ENCODE assay signal across 1 cellular context in genomic region chr19:47112664-47113445, GRCh38.
TF ChIP-seq lines count a peak whose summit lies in the region.

No MANE protein-coding gene starts in this region.

TF ChIP-seq in HepG2, 621 proteins besides CTCF, POLR2A, EP300 and RAD21 (continued from another document and continues in another):
- TF ChIP-seq, protein P1, sequence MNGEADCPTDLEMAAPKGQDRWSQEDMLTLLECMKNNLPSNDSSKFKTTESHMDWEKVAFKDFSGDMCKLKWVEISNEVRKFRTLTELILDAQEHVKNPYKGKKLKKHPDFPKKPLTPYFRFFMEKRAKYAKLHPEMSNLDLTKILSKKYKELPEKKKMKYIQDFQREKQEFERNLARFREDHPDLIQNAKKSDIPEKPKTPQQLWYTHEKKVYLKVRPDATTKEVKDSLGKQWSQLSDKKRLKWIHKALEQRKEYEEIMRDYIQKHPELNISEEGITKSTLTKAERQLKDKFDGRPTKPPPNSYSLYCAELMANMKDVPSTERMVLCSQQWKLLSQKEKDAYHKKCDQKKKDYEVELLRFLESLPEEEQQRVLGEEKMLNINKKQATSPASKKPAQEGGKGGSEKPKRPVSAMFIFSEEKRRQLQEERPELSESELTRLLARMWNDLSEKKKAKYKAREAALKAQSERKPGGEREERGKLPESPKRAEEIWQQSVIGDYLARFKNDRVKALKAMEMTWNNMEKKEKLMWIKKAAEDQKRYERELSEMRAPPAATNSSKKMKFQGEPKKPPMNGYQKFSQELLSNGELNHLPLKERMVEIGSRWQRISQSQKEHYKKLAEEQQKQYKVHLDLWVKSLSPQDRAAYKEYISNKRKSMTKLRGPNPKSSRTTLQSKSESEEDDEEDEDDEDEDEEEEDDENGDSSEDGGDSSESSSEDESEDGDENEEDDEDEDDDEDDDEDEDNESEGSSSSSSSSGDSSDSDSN (CRISPR knock-in tag; IDR thresholded peaks at IDR 0.05), result peak; percentile 69; the same call in 1 of the 2 replicates
- no peak for TF ChIP-seq ZNF460 (CRISPR knock-in tag; IDR thresholded peaks at IDR 0.05; ENCODE audit: borderline replicate concordance)
- TF ChIP-seq ZNF816 (CRISPR knock-in tag; IDR thresholded peaks at IDR 0.05; ENCODE audit: borderline replicate concordance), result no peak
- no peak for TF ChIP-seq ZNF44 (CRISPR knock-in tag; IDR thresholded peaks at IDR 0.05)
- peak; percentile 74; the same call in 1 of the 2 replicates for TF ChIP-seq ZMAT3 (CRISPR knock-in tag; conservative IDR thresholded peaks at IDR 0.05)
- peak; percentile 37 for TF ChIP-seq PCBP2 (optimal IDR thresholded peaks at IDR 0.05; ENCODE audit: low read depth, low read length, poor library complexity, severe bottlenecking)
- TF ChIP-seq GPN1 (CRISPR knock-in tag; IDR thresholded peaks at IDR 0.05; ENCODE audit: borderline replicate concordance), result no peak
- peak; percentile 73 for TF ChIP-seq MED8 (CRISPR knock-in tag; IDR thresholded peaks at IDR 0.05; ENCODE audit: insufficient replicate concordance)
- no peak for TF ChIP-seq PHB2 (IDR thresholded peaks at IDR 0.05; ENCODE audit: partially characterized antibody)
- no peak for TF ChIP-seq CREM (IDR thresholded peaks at IDR 0.05)
- no peak for TF ChIP-seq CREM (CRISPR knock-in tag; IDR thresholded peaks at IDR 0.05)
- no peak for TF ChIP-seq ZNF354B (CRISPR knock-in tag; IDR thresholded peaks at IDR 0.05)
- TF ChIP-seq ZNF30 (CRISPR knock-in tag; IDR thresholded peaks at IDR 0.05), result no peak
- TF ChIP-seq CHD2 (IDR thresholded peaks at IDR 0.05; ENCODE audit: low read depth, low read length), result no peak
- no peak for TF ChIP-seq ZIK1 (CRISPR knock-in tag; IDR thresholded peaks at IDR 0.05; ENCODE audit: borderline replicate concordance, low read depth)
- no peak for TF ChIP-seq SOX13 (IDR thresholded peaks at IDR 0.05)
- peak in 1 of 2 experiments; percentile 50; a peak in 1 of 4 replicates for TF ChIP-seq SOX13 (CRISPR knock-in tag; conservative IDR thresholded peaks at IDR 0.05 in 1 of 2, IDR thresholded peaks at IDR 0.05 in 1 of 2)
- no peak for TF ChIP-seq DNMT1 (CRISPR knock-in tag; IDR thresholded peaks at IDR 0.05)
- peak; percentile 76; the same call in 1 of the 2 replicates for TF ChIP-seq TAF1 (CRISPR knock-in tag; IDR thresholded peaks at IDR 0.05)
- TF ChIP-seq, protein P2, sequence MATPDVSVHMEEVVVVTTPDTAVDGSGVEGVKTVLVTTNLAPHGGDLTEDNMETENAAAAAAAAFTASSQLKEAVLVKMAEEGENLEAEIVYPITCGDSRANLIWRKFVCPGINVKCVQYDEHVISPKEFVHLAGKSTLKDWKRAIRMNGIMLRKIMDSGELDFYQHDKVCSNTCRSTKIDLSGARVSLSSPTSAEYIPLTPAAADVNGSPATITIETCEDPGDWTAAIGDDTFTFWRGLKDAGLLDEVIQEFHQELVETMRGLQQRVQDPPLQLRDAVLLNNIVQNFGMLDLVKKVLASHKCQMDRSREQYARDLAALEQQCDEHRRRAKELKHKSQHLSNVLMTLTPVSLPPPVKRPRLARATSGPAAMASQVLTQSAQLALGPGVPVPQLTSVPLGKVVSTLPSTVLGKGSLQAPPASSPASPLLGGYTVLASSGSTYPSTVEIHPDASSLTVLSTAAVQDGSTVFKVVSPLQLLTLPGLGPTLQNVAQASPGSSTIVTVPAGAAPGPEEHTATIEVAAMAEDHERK (CRISPR knock-in tag; IDR thresholded peaks at IDR 0.05; ENCODE audit: low read depth), result no peak; the same call in 1 of the 2 replicates
- TF ChIP-seq EHMT2 (IDR thresholded peaks at IDR 0.05; ENCODE audit: borderline replicate concordance, low read depth, low read length), result no peak
- TF ChIP-seq, protein P3, sequence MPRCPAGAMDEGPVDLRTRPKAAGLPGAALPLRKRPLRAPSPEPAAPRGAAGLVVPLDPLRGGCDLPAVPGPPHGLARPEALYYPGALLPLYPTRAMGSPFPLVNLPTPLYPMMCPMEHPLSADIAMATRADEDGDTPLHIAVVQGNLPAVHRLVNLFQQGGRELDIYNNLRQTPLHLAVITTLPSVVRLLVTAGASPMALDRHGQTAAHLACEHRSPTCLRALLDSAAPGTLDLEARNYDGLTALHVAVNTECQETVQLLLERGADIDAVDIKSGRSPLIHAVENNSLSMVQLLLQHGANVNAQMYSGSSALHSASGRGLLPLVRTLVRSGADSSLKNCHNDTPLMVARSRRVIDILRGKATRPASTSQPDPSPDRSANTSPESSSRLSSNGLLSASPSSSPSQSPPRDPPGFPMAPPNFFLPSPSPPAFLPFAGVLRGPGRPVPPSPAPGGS (CRISPR knock-in tag; IDR thresholded peaks at IDR 0.05), result no peak
- no peak for TF ChIP-seq ZNF280B (CRISPR knock-in tag; IDR thresholded peaks at IDR 0.05; ENCODE audit: borderline replicate concordance)
- TF ChIP-seq ELF4 (CRISPR knock-in tag; IDR thresholded peaks at IDR 0.05; ENCODE audit: borderline replicate concordance), result 0 out of 2 replicates have a peak, but pooled peaks have one; percentile 1
- peak; percentile 95 for TF ChIP-seq SRSF1 (optimal IDR thresholded peaks at IDR 0.05; ENCODE audit: low read depth, low read length)
- TF ChIP-seq ZNF703 (CRISPR knock-in tag; IDR thresholded peaks at IDR 0.05; ENCODE audit: borderline replicate concordance), result no peak; the same call in 1 of the 2 replicates
- TF ChIP-seq IRF9 (CRISPR knock-in tag; IDR thresholded peaks at IDR 0.05; ENCODE audit: borderline replicate concordance), result peak; percentile 70; the same call in 1 of the 2 replicates
- TF ChIP-seq ZNF639 (CRISPR knock-in tag; conservative IDR thresholded peaks at IDR 0.05), result no peak
- no peak for TF ChIP-seq TCF7 (IDR thresholded peaks at IDR 0.05; ENCODE audit: low read depth)
- TF ChIP-seq, protein P4, sequence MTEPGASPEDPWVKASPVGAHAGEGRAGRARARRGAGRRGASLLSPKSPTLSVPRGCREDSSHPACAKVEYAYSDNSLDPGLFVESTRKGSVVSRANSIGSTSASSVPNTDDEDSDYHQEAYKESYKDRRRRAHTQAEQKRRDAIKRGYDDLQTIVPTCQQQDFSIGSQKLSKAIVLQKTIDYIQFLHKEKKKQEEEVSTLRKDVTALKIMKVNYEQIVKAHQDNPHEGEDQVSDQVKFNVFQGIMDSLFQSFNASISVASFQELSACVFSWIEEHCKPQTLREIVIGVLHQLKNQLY (CRISPR knock-in tag; IDR thresholded peaks at IDR 0.05), result peak; percentile 76
- no peak for TF ChIP-seq ZFP36 (IDR thresholded peaks at IDR 0.05; ENCODE audit: borderline replicate concordance, low read depth, low read length, partially characterized antibody)
- no peak; the same call in 1 of the 2 replicates for TF ChIP-seq MTERF4 (CRISPR knock-in tag; IDR thresholded peaks at IDR 0.05)
- peak; percentile 57; the same call in 1 of the 2 replicates for TF ChIP-seq ZNF777 (CRISPR knock-in tag; IDR thresholded peaks at IDR 0.05)
- peak; percentile 97 for TF ChIP-seq ZC3H4 (CRISPR knock-in tag; IDR thresholded peaks at IDR 0.05; ENCODE audit: borderline replicate concordance)
- TF ChIP-seq, protein P5, sequence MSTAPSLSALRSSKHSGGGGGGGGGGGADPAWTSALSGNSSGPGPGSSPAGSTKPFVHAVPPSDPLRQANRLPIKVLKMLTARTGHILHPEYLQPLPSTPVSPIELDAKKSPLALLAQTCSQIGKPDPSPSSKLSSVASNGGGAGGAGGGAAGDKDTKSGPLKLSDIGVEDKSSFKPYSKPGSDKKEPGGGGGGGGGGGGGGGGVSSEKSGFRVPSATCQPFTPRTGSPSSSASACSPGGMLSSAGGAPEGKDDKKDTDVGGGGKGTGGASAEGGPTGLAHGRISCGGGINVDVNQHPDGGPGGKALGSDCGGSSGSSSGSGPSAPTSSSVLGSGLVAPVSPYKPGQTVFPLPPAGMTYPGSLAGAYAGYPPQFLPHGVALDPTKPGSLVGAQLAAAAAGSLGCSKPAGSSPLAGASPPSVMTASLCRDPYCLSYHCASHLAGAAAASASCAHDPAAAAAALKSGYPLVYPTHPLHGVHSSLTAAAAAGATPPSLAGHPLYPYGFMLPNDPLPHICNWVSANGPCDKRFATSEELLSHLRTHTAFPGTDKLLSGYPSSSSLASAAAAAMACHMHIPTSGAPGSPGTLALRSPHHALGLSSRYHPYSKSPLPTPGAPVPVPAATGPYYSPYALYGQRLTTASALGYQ (CRISPR knock-in tag; IDR thresholded peaks at IDR 0.05), result peak; percentile 14
- TF ChIP-seq SP1 (IDR thresholded peaks at IDR 0.05), result no peak
- peak; percentile 62 for TF ChIP-seq SP1 (CRISPR knock-in tag; IDR thresholded peaks at IDR 0.05)
- no peak for TF ChIP-seq PHF5A (CRISPR knock-in tag; IDR thresholded peaks at IDR 0.05; ENCODE audit: low read depth, unreplicated experiment)
- TF ChIP-seq HOXA9 (CRISPR knock-in tag; IDR thresholded peaks at IDR 0.05; ENCODE audit: borderline replicate concordance), result no peak
- TF ChIP-seq KDM3A (CRISPR knock-in tag; IDR thresholded peaks at IDR 0.05; ENCODE audit: low read depth), result peak; percentile 56; the same call in 1 of the 2 replicates
- TF ChIP-seq NR3C1 (CRISPR knock-in tag; IDR thresholded peaks at IDR 0.05), result no peak
- no peak for TF ChIP-seq ZNF572 (CRISPR knock-in tag; IDR thresholded peaks at IDR 0.05)
- TF ChIP-seq, protein P6, sequence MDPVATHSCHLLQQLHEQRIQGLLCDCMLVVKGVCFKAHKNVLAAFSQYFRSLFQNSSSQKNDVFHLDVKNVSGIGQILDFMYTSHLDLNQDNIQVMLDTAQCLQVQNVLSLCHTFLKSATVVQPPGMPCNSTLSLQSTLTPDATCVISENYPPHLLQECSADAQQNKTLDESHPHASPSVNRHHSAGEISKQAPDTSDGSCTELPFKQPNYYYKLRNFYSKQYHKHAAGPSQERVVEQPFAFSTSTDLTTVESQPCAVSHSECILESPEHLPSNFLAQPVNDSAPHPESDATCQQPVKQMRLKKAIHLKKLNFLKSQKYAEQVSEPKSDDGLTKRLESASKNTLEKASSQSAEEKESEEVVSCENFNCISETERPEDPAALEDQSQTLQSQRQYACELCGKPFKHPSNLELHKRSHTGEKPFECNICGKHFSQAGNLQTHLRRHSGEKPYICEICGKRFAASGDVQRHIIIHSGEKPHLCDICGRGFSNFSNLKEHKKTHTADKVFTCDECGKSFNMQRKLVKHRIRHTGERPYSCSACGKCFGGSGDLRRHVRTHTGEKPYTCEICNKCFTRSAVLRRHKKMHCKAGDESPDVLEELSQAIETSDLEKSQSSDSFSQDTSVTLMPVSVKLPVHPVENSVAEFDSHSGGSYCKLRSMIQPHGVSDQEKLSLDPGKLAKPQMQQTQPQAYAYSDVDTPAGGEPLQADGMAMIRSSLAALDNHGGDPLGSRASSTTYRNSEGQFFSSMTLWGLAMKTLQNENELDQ (CRISPR knock-in tag; IDR thresholded peaks at IDR 0.05; ENCODE audit: borderline replicate concordance), result no peak; the same call in 1 of the 2 replicates
- TF ChIP-seq ERF (CRISPR knock-in tag; IDR thresholded peaks at IDR 0.05), result peak; percentile 55; the same call in 1 of the 2 replicates
- TF ChIP-seq, protein P7, sequence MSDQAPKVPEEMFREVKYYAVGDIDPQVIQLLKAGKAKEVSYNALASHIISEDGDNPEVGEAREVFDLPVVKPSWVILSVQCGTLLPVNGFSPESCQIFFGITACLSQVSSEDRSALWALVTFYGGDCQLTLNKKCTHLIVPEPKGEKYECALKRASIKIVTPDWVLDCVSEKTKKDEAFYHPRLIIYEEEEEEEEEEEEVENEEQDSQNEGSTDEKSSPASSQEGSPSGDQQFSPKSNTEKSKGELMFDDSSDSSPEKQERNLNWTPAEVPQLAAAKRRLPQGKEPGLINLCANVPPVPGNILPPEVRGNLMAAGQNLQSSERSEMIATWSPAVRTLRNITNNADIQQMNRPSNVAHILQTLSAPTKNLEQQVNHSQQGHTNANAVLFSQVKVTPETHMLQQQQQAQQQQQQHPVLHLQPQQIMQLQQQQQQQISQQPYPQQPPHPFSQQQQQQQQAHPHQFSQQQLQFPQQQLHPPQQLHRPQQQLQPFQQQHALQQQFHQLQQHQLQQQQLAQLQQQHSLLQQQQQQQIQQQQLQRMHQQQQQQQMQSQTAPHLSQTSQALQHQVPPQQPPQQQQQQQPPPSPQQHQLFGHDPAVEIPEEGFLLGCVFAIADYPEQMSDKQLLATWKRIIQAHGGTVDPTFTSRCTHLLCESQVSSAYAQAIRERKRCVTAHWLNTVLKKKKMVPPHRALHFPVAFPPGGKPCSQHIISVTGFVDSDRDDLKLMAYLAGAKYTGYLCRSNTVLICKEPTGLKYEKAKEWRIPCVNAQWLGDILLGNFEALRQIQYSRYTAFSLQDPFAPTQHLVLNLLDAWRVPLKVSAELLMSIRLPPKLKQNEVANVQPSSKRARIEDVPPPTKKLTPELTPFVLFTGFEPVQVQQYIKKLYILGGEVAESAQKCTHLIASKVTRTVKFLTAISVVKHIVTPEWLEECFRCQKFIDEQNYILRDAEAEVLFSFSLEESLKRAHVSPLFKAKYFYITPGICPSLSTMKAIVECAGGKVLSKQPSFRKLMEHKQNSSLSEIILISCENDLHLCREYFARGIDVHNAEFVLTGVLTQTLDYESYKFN (CRISPR knock-in tag; conservative IDR thresholded peaks at IDR 0.05), result peak; percentile 46; the same call in 1 of the 2 replicates
